Comparison of ENCODE assay signal across 1 cellular context in genomic region chr7:123687161-123687560, GRCh38.
TF ChIP-seq lines count a peak whose summit lies in the region.

No MANE protein-coding gene starts in this region.

TF ChIP-seq in GM23338, 12 proteins besides CTCF, POLR2A, EP300 and RAD21 (continued from another document):
- no peak for TF ChIP-seq ZNF462 (CRISPR knock-in tag; IDR thresholded peaks at IDR 0.05)
- no peak for TF ChIP-seq CREB1 (CRISPR knock-in tag; IDR thresholded peaks at IDR 0.05; ENCODE audit: low read depth)
- TF ChIP-seq STAT1 (IDR thresholded peaks at IDR 0.05; ENCODE audit: unreplicated experiment): no peak
- TF ChIP-seq ZNF114 (CRISPR knock-in tag; IDR thresholded peaks at IDR 0.05): no peak
- no peak for TF ChIP-seq ZNF331 (CRISPR knock-in tag; IDR thresholded peaks at IDR 0.05; ENCODE audit: low read depth)
